In the genomic region with DNA sequence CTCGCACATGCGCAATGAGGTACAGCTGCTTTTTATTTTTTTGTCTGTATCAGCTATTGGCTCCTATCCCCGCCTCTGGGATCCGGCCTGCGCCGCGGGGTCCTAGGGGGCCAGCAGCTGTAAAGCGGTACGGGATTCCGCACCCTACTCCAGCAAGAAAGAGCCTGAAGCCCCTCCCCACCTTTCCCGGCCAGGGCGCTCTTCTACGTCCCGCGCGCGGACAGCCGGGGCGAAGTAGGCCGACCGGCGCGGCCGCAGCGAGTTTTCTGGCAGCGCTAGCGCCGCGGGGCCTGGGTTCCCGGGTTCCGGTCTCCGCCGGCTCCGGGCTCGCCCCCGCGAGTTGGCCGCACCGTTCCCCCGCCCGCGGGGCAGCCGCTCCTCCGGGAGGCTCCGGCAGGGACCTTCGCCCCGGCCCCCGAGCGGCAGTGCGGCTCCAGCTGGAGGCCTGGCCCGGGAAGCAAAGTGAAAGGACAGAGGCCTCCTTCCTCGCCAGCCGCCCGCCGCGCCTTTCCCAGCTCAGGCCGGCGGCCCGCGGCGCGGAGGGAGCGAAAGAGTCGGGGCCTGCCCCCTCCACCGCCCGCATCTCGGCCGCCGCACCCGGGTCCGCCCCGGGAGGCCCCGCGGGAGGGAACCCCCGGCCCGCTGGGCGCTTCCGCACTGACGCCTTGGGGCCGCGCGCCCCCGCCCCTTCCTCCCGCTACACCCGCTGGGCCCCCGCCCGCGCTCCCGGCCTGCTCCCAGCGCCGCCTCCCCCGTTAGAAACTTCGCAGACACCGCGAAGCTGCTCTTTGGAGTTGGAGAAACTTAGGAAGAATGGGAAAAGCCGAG, we compare ENCODE assay signal across 8 cellular contexts. TPM values are rescaled to one million over a fixed set of nuclear protein-coding genes. Genes with fewer than 3 reads are reported as not detected.
DNase-seq lines count a peak whose midpoint lies in the region; ATAC-seq, FAIRE-seq and TF ChIP-seq lines count a peak whose summit lies in the region.

No MANE protein-coding gene starts in this region.

- no peaks in the 10 kb centered on the region for H3K36me3 Mint-ChIP-seq in activated CD4-positive, alpha-beta T cell treated with anti-CD3 and anti-CD28 coated beads, Interleukin-2, amount 10 ng/mL, durations not matched to agents 24 days and 14 days (ENCODE audit: low read depth)

- peak; percentile 69 for FAIRE-seq in GM12892 (lab: Jason Lieb, UNC)

- ATAC-seq in HG02840 (IDR thresholded peaks at IDR 0.05; ENCODE audit: low FRiP score, unreplicated experiment) = peak; percentile 46
- peak; percentile 88 to 89 for ATAC-seq in lower lobe of right lung
- peak; percentile 72 for ATAC-seq in stimulated activated naive CD8-positive, alpha-beta T cell treated with anti-CD3 and anti-CD28 coated beads, Interleukin-15, amount 100 ng/mL, for 72 hours

- no peaks in the 10 kb centered on the region for H3K9me3 ChIP-seq in effector memory CD4-positive, alpha-beta T cell (ENCODE audit: control insufficient read depth, low read length)
- H3K9me3 ChIP-seq in lower lobe of right lung = no peaks in the 10 kb centered on the region

- H3K27me3 Mint-ChIP-seq in activated CD4-positive, alpha-beta T cell treated with anti-CD3 and anti-CD28 coated beads, Interleukin-2, amount 10 ng/mL, durations not matched to agents 24 days and 14 days = peaks cover 68% of the 10 kb centered on the region
- peaks cover 84% of the 10 kb centered on the region for H3K27me3 Mint-ChIP-seq in stimulated activated naive CD8-positive, alpha-beta T cell treated with anti-CD3 and anti-CD28 coated beads, Interleukin-15, amount 100 ng/mL, for 72 hours

- in situ Hi-C loops in ACHN (cut with HindIII; ENCODE audit: low pct_ligation_motif_present, low pct_unique_long_range_greater_than_20kb, low sequenced_read_pairs) = no loop called here

- H3K4me3 ChIP-seq in effector memory CD4-positive, alpha-beta T cell (ENCODE audit: insufficient read depth, low read depth, low read length, poor library complexity, severe bottlenecking) = peak overlapping the region; percentile 64
- peak overlapping the region; percentile 83 for H3K4me3 ChIP-seq in lower lobe of right lung

- peak overlapping the region; percentile 92 for H3K27ac Mint-ChIP-seq in activated CD4-positive, alpha-beta T cell treated with anti-CD3 and anti-CD28 coated beads, Interleukin-2, amount 10 ng/mL, durations not matched to agents 24 days and 14 days
- peak overlapping the region; percentile 83 to 95 for H3K27ac Mint-ChIP-seq in stimulated activated naive CD8-positive, alpha-beta T cell treated with anti-CD3 and anti-CD28 coated beads, Interleukin-15, amount 100 ng/mL, for 72 hours

- no peaks in the 10 kb centered on the region for H3K9me3 Mint-ChIP-seq in activated CD4-positive, alpha-beta T cell treated with anti-CD3 and anti-CD28 coated beads, Interleukin-2, amount 10 ng/mL, durations not matched to agents 24 days and 14 days
- no peaks in the 10 kb centered on the region for H3K9me3 Mint-ChIP-seq in stimulated activated naive CD8-positive, alpha-beta T cell treated with anti-CD3 and anti-CD28 coated beads, Interleukin-15, amount 100 ng/mL, for 72 hours

- peak overlapping the region; percentile 77 for H3K4me3 Mint-ChIP-seq in activated CD4-positive, alpha-beta T cell treated with anti-CD3 and anti-CD28 coated beads, Interleukin-2, amount 10 ng/mL, durations not matched to agents 24 days and 14 days
- peak overlapping the region; percentile 78 to 87 for H3K4me3 Mint-ChIP-seq in stimulated activated naive CD8-positive, alpha-beta T cell treated with anti-CD3 and anti-CD28 coated beads, Interleukin-15, amount 100 ng/mL, for 72 hours

- H3K27ac ChIP-seq in effector memory CD4-positive, alpha-beta T cell (ENCODE audit: insufficient read depth, low read length, poor library complexity, severe bottlenecking) = peak overlapping the region; percentile 48
- peak overlapping the region; percentile 96 for H3K27ac ChIP-seq in lower lobe of right lung

- TF ChIP-seq CTCF in lower lobe of right lung (IDR thresholded peaks at IDR 0.05) = no peak

- peaks cover 33% of the 10 kb centered on the region for H3K4me1 ChIP-seq in effector memory CD4-positive, alpha-beta T cell (ENCODE audit: control insufficient read depth, insufficient read depth, low read length, poor library complexity, severe bottlenecking)
- peaks cover 33% of the 10 kb centered on the region for H3K4me1 ChIP-seq in lower lobe of right lung

- H3K4me1 Mint-ChIP-seq in activated CD4-positive, alpha-beta T cell treated with anti-CD3 and anti-CD28 coated beads, Interleukin-2, amount 10 ng/mL, durations not matched to agents 24 days and 14 days = peaks cover 40% of the 10 kb centered on the region
- peaks cover 43% of the 10 kb centered on the region for H3K4me1 Mint-ChIP-seq in stimulated activated naive CD8-positive, alpha-beta T cell treated with anti-CD3 and anti-CD28 coated beads, Interleukin-15, amount 100 ng/mL, for 72 hours

- DNase-seq in ACHN (peak; percentile 72), GM12892 (ENCODE audit: insufficient read length) (no peak), NCI-H146 treated with DMSO at 0.1 percent for 48 hours (lab: John Stamatoyannopoulos, UW; ENCODE audit: unreplicated experiment) (peak; percentile 81), lower lobe of right lung (peak; percentile 76)
- peak; percentile 91 for DNase-seq in activated CD4-positive, alpha-beta T cell treated with anti-CD3 and anti-CD28 coated beads, Interleukin-2, amount 10 ng/mL, durations not matched to agents 24 days and 14 days
- peak; percentile 33 to 47 (median 45) for DNase-seq in effector memory CD4-positive, alpha-beta T cell
- DNase-seq in stimulated activated naive CD8-positive, alpha-beta T cell treated with anti-CD3 and anti-CD28 coated beads, Interleukin-15, amount 100 ng/mL, for 72 hours = peak; percentile 75 to 76

- H3K36me3 ChIP-seq in effector memory CD4-positive, alpha-beta T cell (ENCODE audit: control insufficient read depth, insufficient read depth, low read length) = no peaks in the 10 kb centered on the region
- no peaks in the 10 kb centered on the region for H3K36me3 ChIP-seq in lower lobe of right lung

- H3K27me3 ChIP-seq in effector memory CD4-positive, alpha-beta T cell (replicated peaks; ENCODE audit: control insufficient read depth, insufficient read depth, low read length, poor library complexity, severe bottlenecking) = peaks cover 93% of the 10 kb centered on the region
- H3K27me3 ChIP-seq in lower lobe of right lung (ENCODE audit: low read depth) = peaks cover 86% of the 10 kb centered on the region

- no peak; the same call in 1 of the 2 replicates for TF ChIP-seq POLR2A in GM12892 (IDR thresholded peaks at IDR 0.05; ENCODE audit: low read depth, low read length)

- intact Hi-C loops in activated CD4-positive, alpha-beta T cell treated with anti-CD3 and anti-CD28 coated beads, Interleukin-2, amount 10 ng/mL, durations not matched to agents 24 days and 14 days (cut with micrococcal nuclease) = loop anchor here (1.0 to 10.0 kb wide), 9 partner anchors 19 to 1166 kb away; a partner anchor contains a TSS
- intact Hi-C loops in lower lobe of right lung (cut with DNase I) = no loop called here

RNA-seq across cellular contexts. Expression of a gene that starts 4.7 kb away (rescaled TPM):
- 0.17 TPM for polyA plus RNA-seq in GM12892 (2012; ENCODE audit: missing spikeins)
- 0.07 TPM in 1 of 2 replicates, not detected in the other for total RNA-seq in activated CD4-positive, alpha-beta T cell treated with anti-CD3 and anti-CD28 coated beads, Interleukin-2, amount 10 ng/mL, durations not matched to agents 24 days and 14 days
- total RNA-seq in lower lobe of right lung = 10.4 TPM

RNA-seq across cellular contexts. Expression of a gene that starts 19.7 kb away (rescaled TPM):
- 34.8 TPM for polyA plus RNA-seq in GM12892 (2012; ENCODE audit: missing spikeins)
- total RNA-seq in activated CD4-positive, alpha-beta T cell treated with anti-CD3 and anti-CD28 coated beads, Interleukin-2, amount 10 ng/mL, durations not matched to agents 24 days and 14 days = 55.6 and 65.3 TPM in 2 replicates
- total RNA-seq in lower lobe of right lung = 48.4 TPM

RNA-seq across cellular contexts. Expression of a gene that starts 24.4 kb away (rescaled TPM):
- 111 TPM for polyA plus RNA-seq in GM12892 (2012; ENCODE audit: missing spikeins)
- total RNA-seq in activated CD4-positive, alpha-beta T cell treated with anti-CD3 and anti-CD28 coated beads, Interleukin-2, amount 10 ng/mL, durations not matched to agents 24 days and 14 days = 76.7 and 79.7 TPM in 2 replicates
- 51.0 TPM for total RNA-seq in lower lobe of right lung

Comparison
In these comparisons a context has a peak if more than half of its experiments do, and no peak if none do; other contexts are left out.
1. RNA of a gene that starts 4.7 kb away (total RNA-seq): 10.4 TPM in lower lobe of right lung (single experiment); 0.07 TPM in activated CD4-positive, alpha-beta T cell treated with anti-CD3 and anti-CD28 coated beads, Interleukin-2, amount 10 ng/mL, durations not matched to agents 24 days and 14 days; every median in the first group is over 10 times any median in the second.
2. Peak in every context shown above with its lines, with median percentiles within 50 percentile points of each other: ATAC-seq.